ENCODE assay signal across 8 cellular contexts in the genomic region with DNA sequence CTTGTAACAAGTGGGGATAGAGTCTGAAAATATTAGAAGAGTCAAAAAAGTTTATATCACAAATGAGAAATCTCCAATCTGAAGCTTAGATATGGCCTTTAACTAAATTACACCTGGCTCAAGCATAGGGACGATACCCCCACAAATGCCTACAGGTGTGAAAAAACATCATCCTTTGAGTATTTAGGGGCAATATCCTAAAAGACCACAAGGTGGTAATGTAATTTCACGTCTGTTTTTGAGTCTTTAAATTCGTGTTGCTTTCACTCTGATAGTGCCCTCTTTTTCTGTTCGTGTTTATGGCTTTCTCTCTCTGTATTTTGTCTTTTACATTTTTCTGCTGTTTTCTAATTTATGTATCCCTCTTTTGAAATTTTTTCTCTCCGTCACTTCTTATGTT.
DNase-seq lines count a peak whose midpoint lies in the region; ATAC-seq, FAIRE-seq and TF ChIP-seq lines count a peak whose summit lies in the region.

No MANE protein-coding gene starts in this region.

- H3K9ac ChIP-seq in PC-3 (ENCODE audit: low read length) = no peak overlapping the region

- peak; percentile 55 for TF ChIP-seq CTCF in PC-3 (conservative IDR thresholded peaks at IDR 0.05; ENCODE audit: low read depth, low read length)

- H3K36me3 Mint-ChIP-seq in stimulated activated memory B cell treated with anti-CD40 and anti-IgM and Interleukin-4, amounts not matched to agents 10 μg/mL and 1 μg/mL and 100 μg/mL, for 72 hours = no peaks in the 10 kb centered on the region

- H3K27ac Mint-ChIP-seq in stimulated activated memory B cell treated with anti-CD40 and anti-IgM and Interleukin-4, amounts not matched to agents 10 μg/mL and 1 μg/mL and 100 μg/mL, for 72 hours = no peak overlapping the region

- H2AFZ ChIP-seq in PC-3 (ENCODE audit: low read length) = no peak overlapping the region

- DNase-seq in PC-3 (peak; percentile 46), iPS DF 6.9 (ENCODE audit: low read depth, low spot score) (peak; percentile 37), posterior cingulate gyrus (no peak), COR-L47 (lab: John Stamatoyannopoulos, UW) (no peak)

- no peaks in the 10 kb centered on the region for H3K9me2 ChIP-seq in PC-3 (replicated peaks; ENCODE audit: low read length)

- H3K4me3 ChIP-seq in PC-3 (ENCODE audit: low read length) (no peak overlapping the region), iPS DF 6.9 (ENCODE audit: low read length) (no peak overlapping the region)

- H3F3A ChIP-seq in PC-3 (ENCODE audit: low read length, unreplicated experiment) = no peaks in the 10 kb centered on the region

- H4K20me1 ChIP-seq in PC-3 (ENCODE audit: low read length) = no peaks in the 10 kb centered on the region

- H3K4me3 Mint-ChIP-seq in stimulated activated memory B cell treated with anti-CD40 and anti-IgM and Interleukin-4, amounts not matched to agents 10 μg/mL and 1 μg/mL and 100 μg/mL, for 72 hours = no peak overlapping the region

- ATAC-seq in GM18511 (IDR thresholded peaks at IDR 0.05; ENCODE audit: unreplicated experiment) (peak; percentile 80), HG03571 (IDR thresholded peaks at IDR 0.05; ENCODE audit: unreplicated experiment) (peak; percentile 65), PC-3 (peak; percentile 27; the same call in 1 of the 2 replicates)
- no peak for ATAC-seq in stimulated activated memory B cell treated with anti-CD40 and anti-IgM and Interleukin-4, amounts not matched to agents 10 μg/mL and 1 μg/mL and 100 μg/mL, for 72 hours

- H3K4me1 ChIP-seq in PC-3 (ENCODE audit: insufficient read depth, low read length) (no peaks in the 10 kb centered on the region), iPS DF 6.9 (ENCODE audit: control insufficient read depth, insufficient read depth, low read length) (no peaks in the 10 kb centered on the region)

- H3K36me3 ChIP-seq in PC-3 (ENCODE audit: low read depth, low read length) (no peaks in the 10 kb centered on the region), iPS DF 6.9 (ENCODE audit: control insufficient read depth, insufficient read depth, low read length) (no peaks in the 10 kb centered on the region)

- H3K4me2 ChIP-seq in PC-3 (ENCODE audit: low read length) = peak overlapping the region; percentile 20; the same call in 1 of the 2 replicates

- POLR2A ChIA-PET in PC-3 (lab: Charles Lee; ENCODE audit: unreplicated experiment) = no interaction called here

- FAIRE-seq in A204.1 (lab: Jason Lieb, UNC) = peak; percentile 82

- H3K4me1 Mint-ChIP-seq in stimulated activated memory B cell treated with anti-CD40 and anti-IgM and Interleukin-4, amounts not matched to agents 10 μg/mL and 1 μg/mL and 100 μg/mL, for 72 hours = peaks cover 6% of the 10 kb centered on the region

- H3K9me3 ChIP-seq in PC-3 (ENCODE audit: low read length) (no peaks in the 10 kb centered on the region), iPS DF 6.9 (ENCODE audit: control insufficient read depth, insufficient read depth, low read length) (no peaks in the 10 kb centered on the region)

- no CpG with 5 or more reads among the region's 5 CpGs for WGBS in iPS DF 6.9 (ENCODE audit: insufficient coverage, insufficient read length)

- no peaks in the 10 kb centered on the region for H3K79me2 ChIP-seq in PC-3 (ENCODE audit: low read length)

- H3K27ac ChIP-seq in PC-3 (ENCODE audit: low read length) = no peak overlapping the region
- H3K27ac ChIP-seq in iPS DF 6.9 (ENCODE audit: low read length) = no peak overlapping the region

- CTCF ChIA-PET in PC-3 (lab: Charles Lee) = no interaction called here

- intact Hi-C loops in PC-3 (cut with micrococcal nuclease) = no loop called here
- intact Hi-C loops in posterior cingulate gyrus (cut with DNase I) = no loop called here

- BruUV-seq in PC-3 (replicated peaks; lab: Mats Ljungman, UMichigan) = no TSS peak

- no peaks in the 10 kb centered on the region; the same call in 1 of the 2 replicates for H3K27me3 ChIP-seq in PC-3 (ENCODE audit: low read length)
- no peaks in the 10 kb centered on the region for H3K27me3 ChIP-seq in iPS DF 6.9 (ENCODE audit: control insufficient read depth, insufficient read depth, low read length)

- H3K9me3 Mint-ChIP-seq in stimulated activated memory B cell treated with anti-CD40 and anti-IgM and Interleukin-4, amounts not matched to agents 10 μg/mL and 1 μg/mL and 100 μg/mL, for 72 hours = no peaks in the 10 kb centered on the region

- H3K27me3 Mint-ChIP-seq in stimulated activated memory B cell treated with anti-CD40 and anti-IgM and Interleukin-4, amounts not matched to agents 10 μg/mL and 1 μg/mL and 100 μg/mL, for 72 hours = no peaks in the 10 kb centered on the region

Comparison
In these comparisons a context has a peak if more than half of its experiments do, and no peak if none do; other contexts are left out.
1. DNase-seq: peak in PC-3 (single experiment) and iPS DF 6.9 (single experiment); none in posterior cingulate gyrus (0 of 10) and COR-L47 (single experiment).